Comparison of ENCODE assay signal across 9 cellular contexts in the genomic region with DNA sequence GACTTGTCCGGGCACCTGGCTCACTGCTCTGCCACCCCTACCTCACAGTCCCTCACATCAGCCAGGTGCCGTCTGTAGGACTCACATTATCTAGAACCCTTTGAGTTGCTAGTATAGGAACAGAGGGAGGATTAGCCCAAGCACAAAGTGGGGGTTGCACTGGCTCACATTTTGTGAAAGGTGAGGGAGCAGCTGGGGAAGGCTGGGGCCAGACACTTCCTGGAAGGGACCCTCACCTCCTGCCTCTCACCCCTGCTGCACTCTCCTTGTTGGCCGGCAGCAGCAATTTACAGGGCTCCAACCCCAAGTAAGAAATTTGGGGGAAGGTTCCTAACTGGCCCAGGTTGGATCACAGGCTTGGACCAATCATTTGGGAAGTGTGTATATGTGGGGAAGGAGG.
"Had no signal": no experiment of that assay in that cellular context is flagged by ENCODE, and none has a peak within 500 bp of the region (broad histone marks: within the 10 kb centered on the region; RNA-seq: fewer than 3 reads in every experiment).

No MANE protein-coding gene starts in this region.

- H2AFZ ChIP-seq: GM23338 had no signal

- H3K36me3 ChIP-seq: HAP-1 had no signal

- H3K27ac Mint-ChIP-seq: GM23338, HFFc6 had no signal

- H3K4me1 ChIP-seq: HAP-1 had no signal

- FAIRE-seq: HTR-8/SVneo, K562 had no signal

- H3K4me1 Mint-ChIP-seq: GM23338 had no signal

- H3K9me3 ChIP-seq: HAP-1 had no signal

- ATAC-seq: GM23338, HCT116, K562 had no signal

- DNase-seq: H7, HFFc6, IMR-90, KG1 had no signal

- H3K4me3 ChIP-seq: GM23338, HAP-1, K562 had no signal

- H3K4me3 Mint-ChIP-seq: GM23338, HFFc6 had no signal

- H3K4me2 ChIP-seq: GM23338 had no signal
